In the genomic region with DNA sequence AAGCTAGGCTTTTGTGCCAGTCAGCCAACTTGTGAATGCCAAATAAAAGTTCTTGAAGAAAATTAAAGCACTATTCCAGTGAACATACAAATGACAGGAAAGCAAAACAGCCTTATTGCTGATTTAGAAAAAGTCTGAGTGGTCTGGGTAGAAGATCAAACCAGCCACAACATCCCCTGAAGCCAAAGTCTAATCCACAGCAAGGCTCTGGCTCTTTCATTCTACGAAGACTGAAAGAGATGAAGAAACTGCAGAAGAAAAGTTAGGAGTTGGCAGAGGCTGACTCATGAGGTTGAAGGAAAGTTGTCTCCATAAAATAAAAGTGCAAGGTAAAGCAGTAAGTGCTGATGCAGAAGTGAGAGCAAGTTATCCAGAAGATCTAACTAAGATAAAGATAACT, we compare ENCODE assay signal across 19 cellular contexts.
DNase-seq lines count a peak whose midpoint lies in the region; ATAC-seq and TF ChIP-seq lines count a peak whose summit lies in the region.
"Had no signal": no experiment of that assay in that cellular context is flagged by ENCODE, and none has a peak within 500 bp of the region (broad histone marks: within the 10 kb centered on the region; RNA-seq: fewer than 3 reads in every experiment).

No MANE protein-coding gene starts in this region.

- peaks cover 11% of the 10 kb centered on the region for H3K4me1 Mint-ChIP-seq in stimulated activated naive CD8-positive, alpha-beta T cell treated with anti-CD3 and anti-CD28 coated beads, Interleukin-15, Interleukin-2, amounts not matched to agents 100 ng/mL and 50 ng/mL, for 24 hours (ENCODE audit: low read depth)
- H3K4me1 Mint-ChIP-seq in endothelial cell (ENCODE audit: unreplicated experiment) (no peaks in the 10 kb centered on the region), neural progenitor cell (no peaks in the 10 kb centered on the region), osteocyte (ENCODE audit: unreplicated experiment) (peaks cover 7% of the 10 kb centered on the region)
- H3K4me1 Mint-ChIP-seq: GM23338 had no signal

- H3K27ac ChIP-seq in neural progenitor cell (no peak overlapping the region), osteoblast (ENCODE audit: low read depth, low read length) (no peak overlapping the region)

- no peaks in the 10 kb centered on the region for H3K4me1 ChIP-seq in neural progenitor cell
- H3K4me1 ChIP-seq in osteoblast (ENCODE audit: insufficient read depth, low read length) = peaks cover 8% of the 10 kb centered on the region

- no peak overlapping the region for H3K9ac ChIP-seq in neural progenitor cell

- TF ChIP-seq CTCF in endothelial cell (IDR thresholded peaks at IDR 0.05; ENCODE audit: unreplicated experiment) = no peak
- TF ChIP-seq CTCF in neural progenitor cell (IDR thresholded peaks at IDR 0.05) = no peak
- TF ChIP-seq CTCF in osteocyte (IDR thresholded peaks at IDR 0.05) = no peak
- TF ChIP-seq CTCF in osteoblast (IDR thresholded peaks at IDR 0.05; ENCODE audit: extremely low read depth, low read depth, low read length) = no peak

- no peak overlapping the region for H3K4me3 Mint-ChIP-seq in stimulated activated naive CD8-positive, alpha-beta T cell treated with anti-CD3 and anti-CD28 coated beads, Interleukin-15, Interleukin-2, amounts not matched to agents 100 ng/mL and 50 ng/mL, for 24 hours
- H3K4me3 Mint-ChIP-seq in endothelial cell (ENCODE audit: unreplicated experiment) (no peak overlapping the region), neural progenitor cell (no peak overlapping the region), osteocyte (ENCODE audit: unreplicated experiment) (no peak overlapping the region)
- H3K4me3 Mint-ChIP-seq: CD4-positive, CD25-positive, alpha-beta regulatory T cell; CD8-positive, alpha-beta memory T cell; GM23338; HFFc6 had no signal

- peak overlapping the region; percentile 18 for H3K27ac Mint-ChIP-seq in stimulated activated naive CD8-positive, alpha-beta T cell treated with anti-CD3 and anti-CD28 coated beads, Interleukin-15, Interleukin-2, amounts not matched to agents 100 ng/mL and 50 ng/mL, for 24 hours
- H3K27ac Mint-ChIP-seq in endothelial cell (ENCODE audit: unreplicated experiment) (peak overlapping the region; percentile 38), neural progenitor cell (no peak overlapping the region), osteocyte (ENCODE audit: unreplicated experiment) (no peak overlapping the region)
- H3K27ac Mint-ChIP-seq: CD4-positive, CD25-positive, alpha-beta regulatory T cell; GM23338; HFFc6 had no signal

- H3K27me3 ChIP-seq in neural progenitor cell (no peaks in the 10 kb centered on the region), osteoblast (ENCODE audit: insufficient read depth, low read length) (no peaks in the 10 kb centered on the region)
- H3K27me3 ChIP-seq: BE2C had no signal

- H4K20me1 ChIP-seq in neural progenitor cell (ENCODE audit: low read depth) (no peaks in the 10 kb centered on the region), osteoblast (ENCODE audit: insufficient read depth, low read length) (no peaks in the 10 kb centered on the region)

- no peaks in the 10 kb centered on the region for H3K9me3 Mint-ChIP-seq in stimulated activated naive CD8-positive, alpha-beta T cell treated with anti-CD3 and anti-CD28 coated beads, Interleukin-15, Interleukin-2, amounts not matched to agents 100 ng/mL and 50 ng/mL, for 24 hours
- H3K9me3 Mint-ChIP-seq in endothelial cell (ENCODE audit: unreplicated experiment) = no peaks in the 10 kb centered on the region
- peaks cover 8% of the 10 kb centered on the region for H3K9me3 Mint-ChIP-seq in neural progenitor cell
- peaks cover 8% of the 10 kb centered on the region for H3K9me3 Mint-ChIP-seq in osteocyte (ENCODE audit: unreplicated experiment)
- H3K9me3 Mint-ChIP-seq: GM23338, HFFc6 had no signal

- no peaks in the 10 kb centered on the region for H3K36me3 ChIP-seq in neural progenitor cell
- H3K36me3 ChIP-seq in osteoblast (ENCODE audit: insufficient read depth, low read length) = no peaks in the 10 kb centered on the region
- H3K36me3 ChIP-seq: BE2C had no signal

- no peak overlapping the region for H3K4me3 ChIP-seq in Jurkat, Clone E6-1 (ENCODE audit: low read length)
- no peak overlapping the region for H3K4me3 ChIP-seq in neural progenitor cell
- no peak overlapping the region for H3K4me3 ChIP-seq in osteoblast (ENCODE audit: insufficient read depth, low read length)
- H3K4me3 ChIP-seq: GM23338 had no signal

- H3K79me2 ChIP-seq in neural progenitor cell (ENCODE audit: low read depth) = no peaks in the 10 kb centered on the region
- no peaks in the 10 kb centered on the region for H3K79me2 ChIP-seq in osteoblast (ENCODE audit: insufficient read depth, low read length)

- H3F3A ChIP-seq in neural progenitor cell (ENCODE audit: low read depth) = no peaks in the 10 kb centered on the region

- no peak for ATAC-seq in stimulated activated naive CD8-positive, alpha-beta T cell treated with anti-CD3 and anti-CD28 coated beads, Interleukin-15, Interleukin-2, amounts not matched to agents 100 U/mL and 50 U/mL, for 24 hours
- ATAC-seq: GM23338 had no signal

- H3K4me2 ChIP-seq in neural progenitor cell (no peak overlapping the region), osteoblast (ENCODE audit: insufficient read depth, low read length) (no peak overlapping the region)
- H3K4me2 ChIP-seq: GM23338 had no signal

- DNase-seq in stimulated activated naive CD8-positive, alpha-beta T cell treated with anti-CD3 and anti-CD28 coated beads, Interleukin-15, Interleukin-2, amounts not matched to agents 100 U/mL and 50 U/mL, for 24 hours = no peak
- peak; percentile 58 for DNase-seq in Jurkat, Clone E6-1 (ENCODE audit: low read depth, low spot score)
- DNase-seq in endothelial cell (ENCODE audit: low spot score) (no peak), neural progenitor cell (ENCODE audit: low spot score) (no peak), osteocyte (ENCODE audit: extremely low spot score, unreplicated experiment) (no peak), osteoblast (ENCODE audit: insufficient read length, low spot score, missing footprints) (no peak)
- DNase-seq: ACHN; BE2C; C1 segment of cervical spinal cord; CD8-positive, alpha-beta memory T cell; COR-L47; DMS 273 treated with DMSO at 0.1 percent for 48 hours; DMS53; HCEC 1CT; HFFc6; IMR-90 had no signal

- H3K27me3 Mint-ChIP-seq in stimulated activated naive CD8-positive, alpha-beta T cell treated with anti-CD3 and anti-CD28 coated beads, Interleukin-15, Interleukin-2, amounts not matched to agents 100 ng/mL and 50 ng/mL, for 24 hours = no peaks in the 10 kb centered on the region
- peaks cover 1% of the 10 kb centered on the region for H3K27me3 Mint-ChIP-seq in endothelial cell (ENCODE audit: unreplicated experiment)
- peaks cover 3% of the 10 kb centered on the region for H3K27me3 Mint-ChIP-seq in neural progenitor cell (ENCODE audit: insufficient read depth, low read depth)
- no peaks in the 10 kb centered on the region for H3K27me3 Mint-ChIP-seq in osteocyte (ENCODE audit: unreplicated experiment)
- H3K27me3 Mint-ChIP-seq: CD4-positive, CD25-positive, alpha-beta regulatory T cell; CD8-positive, alpha-beta memory T cell had no signal

- H3K36me3 Mint-ChIP-seq in stimulated activated naive CD8-positive, alpha-beta T cell treated with anti-CD3 and anti-CD28 coated beads, Interleukin-15, Interleukin-2, amounts not matched to agents 100 ng/mL and 50 ng/mL, for 24 hours (ENCODE audit: low read depth) = peaks cover 48% of the 10 kb centered on the region
- H3K36me3 Mint-ChIP-seq in endothelial cell (ENCODE audit: low read depth, unreplicated experiment) (no peaks in the 10 kb centered on the region), neural progenitor cell (peaks cover 9% of the 10 kb centered on the region), osteocyte (ENCODE audit: unreplicated experiment) (peaks cover 11% of the 10 kb centered on the region)

- no peaks in the 10 kb centered on the region for H3K9me3 ChIP-seq in neural progenitor cell (ENCODE audit: low read depth)
- H3K9me3 ChIP-seq in osteoblast (ENCODE audit: low read depth, low read length) = no peaks in the 10 kb centered on the region
- H3K9me3 ChIP-seq: BE2C had no signal

- H2AFZ ChIP-seq in neural progenitor cell (replicated peaks) (no peak overlapping the region), osteoblast (ENCODE audit: low read length) (no peak overlapping the region)
- H2AFZ ChIP-seq: GM23338 had no signal

Comparison
In these comparisons a context has a peak if more than half of its experiments do, and no peak if none do; other contexts are left out.
1. H3K27ac Mint-ChIP-seq: peak in stimulated activated naive CD8-positive, alpha-beta T cell treated with anti-CD3 and anti-CD28 coated beads, Interleukin-15, Interleukin-2, amounts not matched to agents 100 ng/mL and 50 ng/mL, for 24 hours (single experiment) and endothelial cell (single experiment); none in neural progenitor cell (single experiment) and osteocyte (single experiment).